In genomic region chr16:58024673-58025350, GRCh38 we compare ENCODE assay signal across 8 cellular contexts. TPM values are rescaled to one million over a fixed set of nuclear protein-coding genes. Genes with fewer than 3 reads are reported as not detected.
A peak's percentile ranks its signal among the peaks of the same experiment; 100 is the strongest.
DNase-seq lines count a peak whose midpoint lies in the region; ATAC-seq and TF ChIP-seq lines count a peak whose summit lies in the region.

No MANE protein-coding gene starts in this region.

- peaks cover 9% of the 10 kb centered on the region for H3K27me3 ChIP-seq in BJ (ENCODE audit: control insufficient read depth, insufficient read depth, low read length)

- no peaks in the 10 kb centered on the region for H3K36me3 Mint-ChIP-seq in activated naive CD8-positive, alpha-beta T cell treated with anti-CD3 and anti-CD28 coated beads, Interleukin-2, amount 50 U/mL, for 24 hours (ENCODE audit: low read depth)

- H3K36me3 ChIP-seq in BJ (ENCODE audit: control insufficient read depth, insufficient read depth, low read length): no peaks in the 10 kb centered on the region

- DNase-seq in BJ (ENCODE audit: low read depth): no peak
- no peak for DNase-seq in Jurkat, Clone E6-1 (ENCODE audit: low read depth, low spot score)
- peak; percentile 15 for DNase-seq in activated naive CD8-positive, alpha-beta T cell treated with anti-CD3 and anti-CD28 coated beads, Interleukin-2, amount 50 U/mL, for 24 hours
- DNase-seq in iPS-NIHi7 (ENCODE audit: extremely low spot score): peak; percentile 40
- DNase-seq in stimulated activated CD4-positive, alpha-beta T cell treated with anti-CD3 and anti-CD28 coated beads, Interleukin-4, amount 100 ng/mL, for 1 hour: peak; percentile 18
- no peak for DNase-seq in AG08396 (ENCODE audit: low spot score)
- DNase-seq in effector CD4-positive, alpha-beta T cell: no peak

- H3K4me3 Mint-ChIP-seq in activated naive CD8-positive, alpha-beta T cell treated with anti-CD3 and anti-CD28 coated beads, Interleukin-2, amount 50 U/mL, for 24 hours: peak overlapping the region; percentile 75

- POLR2A ChIA-PET in BJ (lab: Charles Lee): no interaction called here

- peaks cover 9% of the 10 kb centered on the region for H3K27me3 Mint-ChIP-seq in activated naive CD8-positive, alpha-beta T cell treated with anti-CD3 and anti-CD28 coated beads, Interleukin-2, amount 50 U/mL, for 24 hours

- peaks cover 15% of the 10 kb centered on the region for H3K4me1 Mint-ChIP-seq in activated naive CD8-positive, alpha-beta T cell treated with anti-CD3 and anti-CD28 coated beads, Interleukin-2, amount 50 U/mL, for 24 hours

- H3K9me3 Mint-ChIP-seq in activated naive CD8-positive, alpha-beta T cell treated with anti-CD3 and anti-CD28 coated beads, Interleukin-2, amount 50 U/mL, for 24 hours: no peaks in the 10 kb centered on the region

- H3K4me3 ChIP-seq in BJ (ENCODE audit: low read depth, low read length): peak overlapping the region; percentile 53
- peak overlapping the region; percentile 54 for H3K4me3 ChIP-seq in Jurkat, Clone E6-1 (ENCODE audit: low read length)

- peak overlapping the region; percentile 46 for H3K27ac Mint-ChIP-seq in activated naive CD8-positive, alpha-beta T cell treated with anti-CD3 and anti-CD28 coated beads, Interleukin-2, amount 50 U/mL, for 24 hours

- TF ChIP-seq CTCF in BJ (IDR thresholded peaks at IDR 0.05; ENCODE audit: insufficient read depth, low read depth, low read length): no peak

- no peak for ATAC-seq in activated naive CD8-positive, alpha-beta T cell treated with anti-CD3 and anti-CD28 coated beads, Interleukin-2, amount 50 U/mL, for 24 hours
- ATAC-seq in HG02840 (IDR thresholded peaks at IDR 0.05; ENCODE audit: low FRiP score, unreplicated experiment): no peak

- CTCF ChIA-PET in BJ (lab: Yijun Ruan, JAX): interaction anchor here (0.6 to 5.3 kb wide), 3 partner anchors 97 to 249 kb away, joined by 3 to 32 read pairs (median 27); partner anchors contain the start of gene CFAP20

RNA-seq across cellular contexts. Expression of gene MMP15, which starts 0.7 kb away (rescaled TPM):
- polyA plus RNA-seq in BJ (2011; rRNA removed): 0.71 and 1.1 TPM in 2 replicates
- polyA minus RNA-seq in BJ (2011; rRNA and poly(A)+ RNA removed): 0.67 and 2.0 TPM in 2 replicates
- 4.1 TPM for polyA plus RNA-seq in Jurkat, Clone E6-1 (2012; ENCODE audit: insufficient read depth, insufficient read length)

RNA-seq across cellular contexts. Expression of gene USB1, which starts 23.6 kb away (rescaled TPM):
- polyA plus RNA-seq in BJ (2011; rRNA removed): 48.7 and 86.2 TPM in 2 replicates
- 45.0 and 49.4 TPM in 2 replicates for polyA minus RNA-seq in BJ (2011; rRNA and poly(A)+ RNA removed)
- 65.8 TPM for polyA plus RNA-seq in Jurkat, Clone E6-1 (2012; ENCODE audit: insufficient read depth, insufficient read length)

RNA-seq across cellular contexts. Expression of gene ZNF319, which starts 24.3 kb away (rescaled TPM):
- 4.9 and 5.8 TPM in 2 replicates for polyA plus RNA-seq in BJ (2011; rRNA removed)
- 4.7 and 5.1 TPM in 2 replicates for polyA minus RNA-seq in BJ (2011; rRNA and poly(A)+ RNA removed)
- polyA plus RNA-seq in Jurkat, Clone E6-1 (2012; ENCODE audit: insufficient read depth, insufficient read length): 9.2 TPM

RNA-seq across cellular contexts. Expression of gene CNGB1, which starts 53.9 kb away (rescaled TPM):
- not detected in 2 replicates for polyA plus RNA-seq in BJ (2011; rRNA removed)
- not detected in 2 replicates for polyA minus RNA-seq in BJ (2011; rRNA and poly(A)+ RNA removed)
- not detected for polyA plus RNA-seq in Jurkat, Clone E6-1 (2012; ENCODE audit: insufficient read depth, insufficient read length)

Comparison
In these comparisons a context has a peak if more than half of its experiments do, and no peak if none do; other contexts are left out.
1. DNase-seq: peak in activated naive CD8-positive, alpha-beta T cell treated with anti-CD3 and anti-CD28 coated beads, Interleukin-2, amount 50 U/mL, for 24 hours (single experiment), iPS-NIHi7 (single experiment) and stimulated activated CD4-positive, alpha-beta T cell treated with anti-CD3 and anti-CD28 coated beads, Interleukin-4, amount 100 ng/mL, for 1 hour (single experiment); none in BJ (single experiment), Jurkat, Clone E6-1 (single experiment), AG08396 (single experiment) and effector CD4-positive, alpha-beta T cell (single experiment).